ENCODE assay signal across 1 cellular context in genomic region chr19:36136975-36137686, GRCh38.
TF ChIP-seq lines count a peak whose summit lies in the region.

No MANE protein-coding gene starts in this region.

TF ChIP-seq in endothelial cell of umbilical vein, 7 proteins besides CTCF, POLR2A, EP300 and RAD21:
- TF ChIP-seq EZH2 (IDR thresholded peaks at IDR 0.05; ENCODE audit: borderline replicate concordance, low read depth, low read length, severe bottlenecking) (no peak), POLR2AphosphoS5 (IDR thresholded peaks at IDR 0.05; ENCODE audit: insufficient read depth, low read depth, low read length) (peak; percentile 24)
